28 cellular contexts compared by ENCODE assay signal in the genomic region with DNA sequence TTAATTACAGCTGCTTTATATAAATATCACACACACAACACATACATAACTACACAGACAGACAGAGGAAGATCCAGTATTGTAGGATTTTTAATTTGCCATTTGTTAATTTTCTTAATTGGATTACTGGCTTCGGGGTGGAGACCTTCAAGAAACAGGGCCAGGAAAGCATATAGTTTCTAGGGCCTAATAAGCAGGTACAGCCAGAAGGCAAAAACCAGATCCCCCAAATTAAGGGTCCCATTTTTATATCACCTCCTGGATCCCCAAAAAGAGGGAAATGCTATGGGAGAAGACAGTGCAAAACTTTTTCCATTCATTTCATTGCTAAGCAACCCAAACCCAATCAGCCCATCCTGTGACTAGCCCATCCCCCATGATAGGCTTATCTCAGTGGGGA.
"Had no signal": no experiment of that assay in that cellular context is flagged by ENCODE, and none has a peak within 500 bp of the region (broad histone marks: within the 10 kb centered on the region; RNA-seq: fewer than 3 reads in every experiment).

No MANE protein-coding gene starts in this region.

- H2AFZ ChIP-seq: neural progenitor cell had no signal

- ATAC-seq: left lung; naive thymus-derived CD4-positive, alpha-beta T cell; sciatic nerve; stimulated activated naive CD8-positive, alpha-beta T cell treated with anti-CD3 and anti-CD28 coated beads, Interleukin-15, amount 100 ng/mL, for 72 hours; upper lobe of right lung had no signal

- H3K36me3 ChIP-seq: esophagus squamous epithelium, left lung, neural progenitor cell, prostate gland, right atrium auricular region, suprapubic skin, transverse colon, upper lobe of right lung, uterus had no signal

- FAIRE-seq: kidney had no signal

- H3K4me3 ChIP-seq: coronary artery, esophagus squamous epithelium, left lung, neural progenitor cell, prostate gland, right atrium auricular region, smooth muscle cell, suprapubic skin, transverse colon, upper lobe of right lung, uterus had no signal

- H3K4me3 Mint-ChIP-seq: naive thymus-derived CD4-positive, alpha-beta T cell; nephron; neural progenitor cell; stimulated activated naive CD8-positive, alpha-beta T cell treated with anti-CD3 and anti-CD28 coated beads, Interleukin-15, amount 100 ng/mL, for 72 hours had no signal

- H3K27me3 Mint-ChIP-seq: naive thymus-derived CD4-positive, alpha-beta T cell; stimulated activated naive CD8-positive, alpha-beta T cell treated with anti-CD3 and anti-CD28 coated beads, Interleukin-15, amount 100 ng/mL, for 72 hours had no signal

- H3K4me1 ChIP-seq: esophagus squamous epithelium, left lung, neural progenitor cell, prostate gland, right atrium auricular region, suprapubic skin, transverse colon, upper lobe of right lung, uterus had no signal

- H3K27ac ChIP-seq: coronary artery, esophagus squamous epithelium, left lung, neural progenitor cell, prostate gland, right atrium auricular region, suprapubic skin, transverse colon, upper lobe of right lung, uterus had no signal

- H3K36me3 Mint-ChIP-seq: naive thymus-derived CD4-positive, alpha-beta T cell had no signal

- H3K4me1 Mint-ChIP-seq: naive thymus-derived CD4-positive, alpha-beta T cell; nephron; stimulated activated naive CD8-positive, alpha-beta T cell treated with anti-CD3 and anti-CD28 coated beads, Interleukin-15, amount 100 ng/mL, for 72 hours had no signal

- H3K27me3 ChIP-seq: esophagus squamous epithelium, left lung, neural progenitor cell, right atrium auricular region, suprapubic skin, transverse colon, upper lobe of right lung, uterus had no signal

- H3K4me2 ChIP-seq: neural progenitor cell, smooth muscle cell had no signal

- H3K27ac Mint-ChIP-seq: naive thymus-derived CD4-positive, alpha-beta T cell; nephron; neural progenitor cell; stimulated activated naive CD8-positive, alpha-beta T cell treated with anti-CD3 and anti-CD28 coated beads, Interleukin-15, amount 100 ng/mL, for 72 hours had no signal

- DNase-seq: dermis blood vessel endothelial cell; effector memory CD4-positive, alpha-beta T cell; erythroblast; esophagus squamous epithelium; foreskin melanocyte; hypothalamus; kidney; left lung; mesenchymal stem cell; midbrain; naive thymus-derived CD4-positive, alpha-beta T cell; stimulated activated CD4-positive, alpha-beta T cell treated with anti-CD3 and anti-CD28 coated beads, Interleukin-12 subunit alpha, Interleukin-12 subunit beta, amount 100 ng/mL, for 4 hours; stimulated activated CD4-positive, alpha-beta T cell treated with anti-CD3 and anti-CD28 coated beads, Interleukin-1b, Interleukin-23, amount 100 ng/mL, for 48 hours; stimulated activated CD4-positive, alpha-beta T cell treated with anti-CD3 and anti-CD28 coated beads, Interleukin-4, amount 100 ng/mL, for 1 hour; stimulated activated CD8-positive, alpha-beta memory T cell treated with anti-CD3 and anti-CD28 coated beads, Interleukin-4, amount 100 ng/mL, for 48 hours; stimulated activated naive CD4-positive, alpha-beta T cell; stimulated activated naive CD8-positive, alpha-beta T cell treated with anti-CD3 and anti-CD28 coated beads, Interleukin-15, amount 100 ng/mL, for 72 hours; transverse colon; upper lobe of right lung; uterus had no signal

- H3K9me3 ChIP-seq: esophagus squamous epithelium, prostate gland, suprapubic skin, transverse colon, upper lobe of right lung, uterus had no signal

- H3K9ac ChIP-seq: neural progenitor cell had no signal
